1 cellular context compared by ENCODE assay signal in genomic region chr1:28771921-28772320, GRCh38.
A peak's percentile ranks its signal among the peaks of the same experiment; 100 is the strongest.
TF ChIP-seq lines count a peak whose summit lies in the region.

No MANE protein-coding gene starts in this region.

TF ChIP-seq in K562, 482 proteins besides CTCF, POLR2A, EP300 and RAD21:
- TF ChIP-seq ILF3 (IDR thresholded peaks at IDR 0.05; ENCODE audit: borderline replicate concordance): 0 out of 2 replicates have a peak, but pooled peaks have one; percentile 1
